Comparison of ENCODE assay signal across 21 cellular contexts in the genomic region with DNA sequence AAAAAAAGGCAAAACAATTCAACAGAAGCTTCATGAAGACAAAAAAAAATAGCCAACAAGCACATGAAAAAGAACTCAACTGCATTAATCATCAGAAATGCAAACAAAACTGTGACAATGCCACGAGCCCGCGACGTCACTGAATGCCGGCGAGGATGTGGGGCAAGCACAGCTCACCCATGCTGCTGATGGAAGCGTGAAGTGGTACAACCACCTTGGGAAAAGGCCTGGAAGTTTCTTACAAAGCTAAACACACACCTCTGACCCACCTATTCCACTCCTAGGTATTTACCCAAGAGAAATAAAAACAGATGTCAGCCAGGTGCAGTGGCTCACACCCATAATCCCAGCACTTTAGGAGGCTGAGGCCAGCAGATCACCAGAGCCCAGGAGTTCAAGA. TPM values are rescaled to one million over a fixed set of nuclear protein-coding genes. Genes with fewer than 3 reads are reported as not detected.
DNase-seq lines count a peak whose midpoint lies in the region; ATAC-seq and TF ChIP-seq lines count a peak whose summit lies in the region.
"Had no signal": no experiment of that assay in that cellular context is flagged by ENCODE, and none has a peak within 500 bp of the region (broad histone marks: within the 10 kb centered on the region; RNA-seq: fewer than 3 reads in every experiment).

No MANE protein-coding gene starts in this region.

- TF ChIP-seq CTCF in PC-3 (conservative IDR thresholded peaks at IDR 0.05; ENCODE audit: low read depth, low read length), result no peak
- no peak for TF ChIP-seq CTCF in fibroblast of lung (conservative IDR thresholded peaks at IDR 0.05 in 1 of 2, IDR thresholded peaks at IDR 0.05 in 1 of 2; ENCODE audit: low read depth in 1 of 2, low read length in 2 of 2)
- no peak for TF ChIP-seq CTCF in transverse colon (IDR thresholded peaks at IDR 0.05)
- no peak for TF ChIP-seq CTCF in thyroid gland (IDR thresholded peaks at IDR 0.05)
- no peak for TF ChIP-seq CTCF in gastroesophageal sphincter (IDR thresholded peaks at IDR 0.05)

- H3F3A ChIP-seq in PC-3 (ENCODE audit: low read length, unreplicated experiment), result no peaks in the 10 kb centered on the region

- no TSS peak for BruUV-seq in PC-3 (replicated peaks; lab: Mats Ljungman, UMichigan)

- no peaks in the 10 kb centered on the region for H4K20me1 ChIP-seq in PC-3 (ENCODE audit: low read length)
- no peaks in the 10 kb centered on the region for H4K20me1 ChIP-seq in fibroblast of lung (ENCODE audit: control insufficient read depth, extremely low read depth, insufficient read depth, low read length)

- H3K4me1 ChIP-seq in PC-3 (ENCODE audit: insufficient read depth, low read length), result peaks cover 5% of the 10 kb centered on the region
- peaks cover 2% of the 10 kb centered on the region for H3K4me1 ChIP-seq in fibroblast of lung (ENCODE audit: control insufficient read depth, extremely low read depth, insufficient read depth, low read length)
- peaks cover 0 to 23% (median 15%) of the 10 kb centered on the region in 4 donors for H3K4me1 ChIP-seq in transverse colon
- H3K4me1 ChIP-seq in thyroid gland, result peaks cover 13 to 21% of the 10 kb centered on the region in 2 donors
- H3K4me1 ChIP-seq in gastroesophageal sphincter, result no peaks in the 10 kb centered on the region
- H3K4me1 ChIP-seq: testis had no signal

- no peaks in the 10 kb centered on the region for H3K27me3 ChIP-seq in PC-3 (ENCODE audit: low read length)
- no peaks in the 10 kb centered on the region for H3K27me3 ChIP-seq in fibroblast of lung (ENCODE audit: control insufficient read depth, insufficient read depth, low read length)
- no peaks in the 10 kb centered on the region for H3K27me3 ChIP-seq in transverse colon
- H3K27me3 ChIP-seq in thyroid gland, result no peaks in the 10 kb centered on the region
- H3K27me3 ChIP-seq in gastroesophageal sphincter, result no peaks in the 10 kb centered on the region
- H3K27me3 ChIP-seq: dorsolateral prefrontal cortex, SJCRH30, testis had no signal

- H3K9me3 ChIP-seq in PC-3 (ENCODE audit: low read length) (no peaks in the 10 kb centered on the region), fibroblast of lung (ENCODE audit: control insufficient read depth, insufficient read depth, low read depth, low read length) (no peaks in the 10 kb centered on the region), transverse colon (no peaks in the 10 kb centered on the region), thyroid gland (no peaks in the 10 kb centered on the region), gastroesophageal sphincter (no peaks in the 10 kb centered on the region)
- H3K9me3 ChIP-seq: SJCRH30, testis had no signal

- no peak overlapping the region for H2AFZ ChIP-seq in PC-3 (ENCODE audit: low read length)
- H2AFZ ChIP-seq in fibroblast of lung (ENCODE audit: low read length), result no peak overlapping the region
- H2AFZ ChIP-seq: PC-9 had no signal

- H3K4me2 ChIP-seq in PC-3 (ENCODE audit: low read length), result no peak overlapping the region
- H3K4me2 ChIP-seq in fibroblast of lung (ENCODE audit: extremely low read depth, insufficient read depth, low read length), result no peak overlapping the region
- H3K4me2 ChIP-seq: PC-9 had no signal

- TF ChIP-seq POLR2A in transverse colon (IDR thresholded peaks at IDR 0.05), result peak; percentile 20
- TF ChIP-seq POLR2A in thyroid gland (IDR thresholded peaks at IDR 0.05), result no peak
- no peak for TF ChIP-seq POLR2A in gastroesophageal sphincter (IDR thresholded peaks at IDR 0.05)

- peak; percentile 94 for ATAC-seq in PC-3
- ATAC-seq in gastroesophageal sphincter, result no peak
- no peak for ATAC-seq in HG03342 (IDR thresholded peaks at IDR 0.05; ENCODE audit: unreplicated experiment)
- ATAC-seq: stimulated activated memory B cell treated with anti-CD40 and anti-IgM and Interleukin-4, amounts not matched to agents 10 μg/mL and 1 μg/mL and 100 μg/mL, for 72 hours had no signal

- intact Hi-C loops in PC-3 (cut with micrococcal nuclease) (no loop called here), transverse colon (cut with DNase I; ENCODE audit: low total_unique reads) (no loop called here), thyroid gland (cut with DNase I) (no loop called here)

- H3K36me3 ChIP-seq in PC-3 (ENCODE audit: low read depth, low read length), result no peaks in the 10 kb centered on the region
- H3K36me3 ChIP-seq in fibroblast of lung (ENCODE audit: control insufficient read depth, insufficient read depth, low read length), result no peaks in the 10 kb centered on the region
- no peaks in the 10 kb centered on the region for H3K36me3 ChIP-seq in transverse colon
- no peaks in the 10 kb centered on the region for H3K36me3 ChIP-seq in thyroid gland
- peaks cover 0 to 84% of the 10 kb centered on the region in 2 donors for H3K36me3 ChIP-seq in gastroesophageal sphincter

- H3K9ac ChIP-seq in PC-3 (ENCODE audit: low read length), result no peak overlapping the region
- no peak overlapping the region for H3K9ac ChIP-seq in fibroblast of lung (ENCODE audit: insufficient read depth, low read length)

- POLR2A ChIA-PET in PC-3 (lab: Charles Lee; ENCODE audit: unreplicated experiment), result no interaction called here

- CTCF ChIA-PET in PC-3 (lab: Charles Lee), result interaction anchor here (0.5 kb wide), 1 partner anchor 570 kb away, joined by 3 read pairs; no protein-coding TSS in a partner anchor

- no peak overlapping the region for H3K4me3 ChIP-seq in PC-3 (ENCODE audit: low read length)
- H3K4me3 ChIP-seq in fibroblast of lung (replicated peaks in 1 of 4; ENCODE audit: control extremely low read depth in 1 of 4, insufficient read depth in 1 of 4, low read depth in 3 of 4, low read length in 4 of 4), result no peak overlapping the region
- no peak overlapping the region for H3K4me3 ChIP-seq in transverse colon
- H3K4me3 ChIP-seq in thyroid gland (replicated peaks in 1 of 3), result no peak overlapping the region
- no peak overlapping the region for H3K4me3 ChIP-seq in gastroesophageal sphincter
- H3K4me3 ChIP-seq: dorsolateral prefrontal cortex, PC-9, SJCRH30, testis had no signal

- TF ChIP-seq EP300 in transverse colon (IDR thresholded peaks at IDR 0.05; ENCODE audit: low read depth), result no peak
- TF ChIP-seq EP300 in gastroesophageal sphincter (IDR thresholded peaks at IDR 0.05), result no peak

- 64 to 80% methylated on average over 1 to 7 of the region's 7 CpGs for WGBS in transverse colon (ENCODE audit: low coverage in 1 of 2), 2 donors
- 91 to 95% methylated on average over 7 of the region's 7 CpGs for WGBS in thyroid gland, 2 donors
- WGBS in gastroesophageal sphincter (ENCODE audit: low coverage in 1 of 2), 2 donors, result 87 to 94% methylated on average over 7 of the region's 7 CpGs

- H3K27ac ChIP-seq in PC-3 (ENCODE audit: low read length) (peak overlapping the region; percentile 24; the same call in 1 of the 2 replicates), fibroblast of lung (ENCODE audit: insufficient read depth, low read length) (no peak overlapping the region), transverse colon (peak overlapping the region; percentile 54 to 84 (median 80)), thyroid gland (no peak overlapping the region), gastroesophageal sphincter (no peak overlapping the region)
- H3K27ac ChIP-seq: dorsolateral prefrontal cortex, PC-9, SJCRH30, testis had no signal

- DNase-seq in NCI-H345 (lab: John Stamatoyannopoulos, UW) (peak; percentile 4), NCI-H345 treated with DMSO at 0.1 percent for 48 hours (lab: John Stamatoyannopoulos, UW; ENCODE audit: unreplicated experiment) (no peak), PC-3 (peak; percentile 87), fibroblast of lung (ENCODE audit: low read depth in 2 of 2) (peak; percentile 30 to 50), transverse colon (peak; percentile 51), thyroid gland (no peak)
- DNase-seq: ACHN; activated CD4-positive, alpha-beta T cell treated with anti-CD3 and anti-CD28 coated beads, Interleukin-2, amount 50 U/mL, for 4 hours; activated effector memory CD4-positive, alpha-beta T cell treated with anti-CD3 and anti-CD28 coated beads, Interleukin-2, amount 50 U/mL, for 16 hours; dorsolateral prefrontal cortex; erythroblast; HFFc6; midbrain; NCI-H187; SJCRH30; stimulated activated CD4-positive, alpha-beta T cell treated with anti-CD3 and anti-CD28 coated beads, Interleukin-1b, Interleukin-23, amount 100 ng/mL, for 48 hours; testis had no signal

- H3K79me2 ChIP-seq in PC-3 (ENCODE audit: low read length) (no peaks in the 10 kb centered on the region), fibroblast of lung (ENCODE audit: control insufficient read depth, insufficient read depth, low read length) (no peaks in the 10 kb centered on the region)

- no peaks in the 10 kb centered on the region for H3K9me2 ChIP-seq in PC-3 (replicated peaks; ENCODE audit: low read length)

- in situ Hi-C loops in transverse colon (cut with MboI; ENCODE audit: low pct_ligation_motif_present in 1 of 4, low pct_unique_long_range_greater_than_20kb in 1 of 4, low sequenced_read_pairs in 3 of 4), result no loop called here

RNA-seq across cellular contexts. Expression of a gene that starts 10.5 kb away (rescaled TPM):
- 104 and 119 TPM in 2 replicates for total RNA-seq in PC-3 (2014; rRNA removed)
- total RNA-seq in fibroblast of lung, result 39.5 and 49.9 TPM in 2 replicates
- 31.9 and 44.9 TPM in 2 replicates for polyA plus RNA-seq in fibroblast of lung
- polyA plus RNA-seq in fibroblast of lung (2012), result 36.5 and 52.3 TPM in 2 replicates
- 47.0 and 59.8 TPM in 2 replicates for polyA minus RNA-seq in fibroblast of lung (ENCODE audit: low replicate concordance)
- total RNA-seq in transverse colon, result 10 to 100 TPM; 52.2 to 69.6 (median 64.4) TPM
- 10 to 100 TPM; 35.9 to 58.2 (median 44.2) TPM for total RNA-seq in thyroid gland
- 10 to 100 TPM; 50.9 to 80.7 (median 66.1) TPM for total RNA-seq in gastroesophageal sphincter
- total RNA-seq: SJCRH30 had no signal

RNA-seq across cellular contexts. Expression of a gene that starts 42.0 kb away (rescaled TPM):
- total RNA-seq in PC-3 (2014; rRNA removed) (55.8 and 86.1 TPM in 2 replicates), fibroblast of lung (26.5 and 33.4 TPM in 2 replicates), transverse colon (10 to 100 TPM; 36.2 to 93.9 (median 62.6) TPM), thyroid gland (10 to 100 TPM; 44.5 to 99.6 (median 56.2) TPM), gastroesophageal sphincter (10 to 100 TPM; 25.2 to 35.6 (median 30.9) TPM)
- polyA plus RNA-seq in fibroblast of lung, result 7.4 and 8.4 TPM in 2 replicates
- polyA plus RNA-seq in fibroblast of lung (2012), result 17.0 and 17.3 TPM in 2 replicates
- polyA minus RNA-seq in fibroblast of lung (ENCODE audit: low replicate concordance), result 29.3 and 37.6 TPM in 2 replicates

RNA-seq across cellular contexts. Expression of a gene that starts 55.7 kb away (rescaled TPM):
- total RNA-seq in PC-3 (2014; rRNA removed) (56.0 and 62.0 TPM in 2 replicates), fibroblast of lung (36.2 and 52.5 TPM in 2 replicates), transverse colon (100 to 1,000 TPM in 2 of 4 donors, 10 to 100 TPM in 2; 63.0 to 249 (median 135) TPM), thyroid gland (10 to 100 TPM; 54.6 to 85.2 (median 72.1) TPM), gastroesophageal sphincter (10 to 100 TPM; 61.5 to 91.1 (median 74.7) TPM)
- 20.3 and 23.2 TPM in 2 replicates for polyA plus RNA-seq in fibroblast of lung
- polyA plus RNA-seq in fibroblast of lung (2012), result 29.4 and 34.6 TPM in 2 replicates
- polyA minus RNA-seq in fibroblast of lung (ENCODE audit: low replicate concordance), result 34.9 and 40.3 TPM in 2 replicates

Comparison
In these comparisons a context has a peak if more than half of its experiments do, and no peak if none do; other contexts are left out.
1. DNase-seq: peak in NCI-H345 (single experiment), PC-3 (single experiment), fibroblast of lung (2 of 2) and transverse colon (single experiment); none in NCI-H345 treated with DMSO at 0.1 percent for 48 hours (single experiment) and thyroid gland (0 of 2).
2. H3K27ac ChIP-seq: peak in PC-3 (single experiment) and transverse colon (4 of 4); none in fibroblast of lung (single experiment), thyroid gland (0 of 3) and gastroesophageal sphincter (0 of 4).